ENCODE assay signal across 8 cellular contexts in genomic region chr3:51982838-51983577, GRCh38. TPM values are rescaled to one million over a fixed set of nuclear protein-coding genes. Genes with fewer than 3 reads are reported as not detected.
DNase-seq lines count a peak whose midpoint lies in the region; ATAC-seq and TF ChIP-seq lines count a peak whose summit lies in the region.

TSS of gene ACY1 (plus strand) at chr3:51983535. CDS start at chr3:51984065, 530 bp downstream.

- TF ChIP-seq EP300 in upper lobe of left lung (IDR thresholded peaks at IDR 0.05) = no peak

- H3K9ac ChIP-seq in HUES6 (ENCODE audit: low read length) = peak within 1 kb of the TSS; percentile 40

- H3K27me3 ChIP-seq in HUES6 (ENCODE audit: control insufficient read depth, insufficient read depth, low read length) (no peaks in the 10 kb centered on the region), heart left ventricle (no peaks in the 10 kb centered on the region), upper lobe of left lung (no peaks in the 10 kb centered on the region)

- 0 to 1% (median 0%) methylated on average over 50 to 68 of the region's 68 CpGs for WGBS in adipose tissue, 3 donors
- 0 to 1% (median 0%) methylated on average over 16 to 68 of the region's 68 CpGs for WGBS in heart left ventricle, 4 donors
- WGBS in upper lobe of left lung, 2 donors = 0 to 1% methylated on average over 24 to 55 of the region's 68 CpGs

- intact Hi-C loops in heart left ventricle (cut with DNase I) = no loop called here
- intact Hi-C loops in posterior vena cava (cut with DNase I) = no loop called here

- H3K4me3 ChIP-seq in HUES6 (ENCODE audit: low read depth, low read length) (peak within 1 kb of the TSS; percentile 78), heart left ventricle (peak within 1 kb of the TSS; percentile 38 to 84 (median 70)), upper lobe of left lung (peak within 1 kb of the TSS; percentile 59 to 67 (median 65))

- no peaks in the 10 kb centered on the region for H3K36me3 ChIP-seq in HUES6 (ENCODE audit: control insufficient read depth, insufficient read depth, low read length)
- peaks cover 0 to 4% (median 0%) of the 10 kb centered on the region in 9 donors for H3K36me3 ChIP-seq in heart left ventricle
- H3K36me3 ChIP-seq in upper lobe of left lung = no peaks in the 10 kb centered on the region

- H3K4me1 ChIP-seq in HUES6 (ENCODE audit: control insufficient read depth, insufficient read depth, low read length) (peaks cover 17% of the 10 kb centered on the region), heart left ventricle (peaks cover 5 to 29% (median 20%) of the 10 kb centered on the region in 12 donors), upper lobe of left lung (peaks cover 19 to 33% (median 29%) of the 10 kb centered on the region in 4 donors)

- ATAC-seq in GM21390 (IDR thresholded peaks at IDR 0.05; ENCODE audit: unreplicated experiment) = peak; percentile 77
- ATAC-seq in heart left ventricle = peak; percentile 67 to 93 (median 90)
- ATAC-seq in upper lobe of left lung (ENCODE audit: low FRiP score in 2 of 2) = peak; percentile 92 to 97

- TF ChIP-seq CTCF in heart left ventricle (IDR thresholded peaks at IDR 0.05) (peak in 1 of 12 donors; percentile 14), upper lobe of left lung (IDR thresholded peaks at IDR 0.05) (peak in 4 of 6 experiments; percentile 2 to 39 (median 20))

- H3K27ac ChIP-seq in HUES6 (ENCODE audit: low read depth, low read length) = peak within 1 kb of the TSS; percentile 76; the same call in 1 of the 2 replicates
- peak within 1 kb of the TSS; percentile 76 for H3K27ac ChIP-seq in adipose tissue (ENCODE audit: low read depth, low read length)
- H3K27ac ChIP-seq in heart left ventricle = peak within 1 kb of the TSS; percentile 92 to 98 (median 95)
- H3K27ac ChIP-seq in upper lobe of left lung = peak within 1 kb of the TSS; percentile 88 to 96 (median 93)

- peak; percentile 36 for DNase-seq in DMS79 treated with DMSO at 0.1 percent for 48 hours (lab: John Stamatoyannopoulos, UW)
- DNase-seq in T follicular helper cell (ENCODE audit: low read depth) = peak; percentile 55
- DNase-seq in heart left ventricle = peak; percentile 91 to 94 (median 92)
- DNase-seq in posterior vena cava (ENCODE audit: low spot score) = peak; percentile 97
- DNase-seq in upper lobe of left lung = peak; percentile 88 to 99

- TF ChIP-seq POLR2A in heart left ventricle (IDR thresholded peaks at IDR 0.05) (peak; percentile 3 to 86), upper lobe of left lung (IDR thresholded peaks at IDR 0.05) (peak; percentile 9 to 84 (median 57))

- no peaks in the 10 kb centered on the region for H3K9me3 ChIP-seq in HUES6 (ENCODE audit: control insufficient read depth, insufficient read depth, low read depth, low read length)
- no peaks in the 10 kb centered on the region for H3K9me3 ChIP-seq in heart left ventricle
- H3K9me3 ChIP-seq in upper lobe of left lung = no peaks in the 10 kb centered on the region

RNA-seq across cellular contexts. Expression of gene ACY1, which starts in this region (rescaled TPM):
- polyA plus RNA-seq in adipose tissue (10 to 100 TPM; 22.6 to 73.7 (median 46.8) TPM), heart left ventricle (10 to 100 TPM; 18.3 to 21.2 TPM)
- total RNA-seq in heart left ventricle (10 to 100 TPM; 14.8 to 45.3 (median 27.7) TPM), posterior vena cava (10 to 100 TPM; 11.8 to 12.3 TPM), upper lobe of left lung (10 to 100 TPM; 17.4 to 65.0 (median 35.9) TPM)

Comparison
In these comparisons a context has a peak if more than half of its experiments do, and no peak if none do; other contexts are left out.
1. Peak in every context shown above with its lines: DNase-seq, ATAC-seq, H3K4me3 ChIP-seq and H3K27ac ChIP-seq.
2. DNase-seq: peak in every context shown above with its lines; median percentile 97 in posterior vena cava; 94 in upper lobe of left lung; 92 in heart left ventricle; 55 in T follicular helper cell; 36 in DMS79 treated with DMSO at 0.1 percent for 48 hours.